In the genomic region with DNA sequence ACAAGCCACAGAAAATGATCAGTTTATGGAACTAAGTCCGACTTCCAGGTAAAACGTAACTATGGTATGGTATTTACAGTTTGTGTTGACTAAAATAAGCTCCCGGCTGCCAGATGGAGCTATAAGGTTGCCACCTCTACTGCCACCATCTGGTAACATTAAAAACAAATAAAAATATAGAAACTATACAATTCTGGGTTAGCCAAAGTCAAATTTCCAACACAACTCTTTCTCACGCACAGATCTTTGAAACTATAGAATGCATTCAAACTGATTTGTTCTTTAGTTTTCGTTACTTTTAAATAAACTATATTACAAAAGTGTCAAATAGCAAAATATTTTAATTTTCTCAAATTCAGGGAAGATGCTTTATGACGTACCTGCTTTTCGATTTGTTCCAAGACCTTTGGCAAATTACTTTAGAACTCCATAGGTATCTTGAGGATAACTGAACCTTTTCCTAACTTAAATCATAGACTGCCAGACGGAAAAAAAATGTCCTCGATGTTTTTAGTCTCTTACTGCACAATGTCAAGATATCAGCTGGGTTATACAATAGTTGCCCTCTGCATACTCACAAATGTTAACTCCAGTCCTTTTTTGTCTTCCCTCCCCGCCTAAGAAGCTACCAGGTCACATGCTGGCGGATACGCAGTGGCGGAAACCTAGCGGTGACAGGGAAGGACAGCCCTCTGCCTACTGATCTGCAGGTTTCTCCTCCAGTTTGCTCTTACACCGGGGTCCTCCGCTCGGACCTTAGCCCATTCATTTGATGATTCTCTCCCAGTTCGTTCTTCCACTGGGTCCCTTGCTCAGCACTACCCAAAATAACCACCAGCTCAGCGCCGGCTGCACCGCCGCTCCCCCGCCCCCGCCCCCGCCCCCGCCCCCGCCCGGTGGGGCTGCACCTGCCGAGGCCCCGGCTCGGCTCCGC, we compare ENCODE assay signal across 8 cellular contexts. TPM values are rescaled to one million over a fixed set of nuclear protein-coding genes. Genes with fewer than 3 reads are reported as not detected.
DNase-seq lines count a peak whose midpoint lies in the region; ATAC-seq and TF ChIP-seq lines count a peak whose summit lies in the region.

No MANE protein-coding gene starts in this region.

- H3K9me3 ChIP-seq in right atrium auricular region: no peaks in the 10 kb centered on the region

- DNase-seq in NCI-H1092 (lab: John Stamatoyannopoulos, UW) (peak; percentile 32), SW480 (ENCODE audit: low spot score) (peak; percentile 79), anterior cingulate cortex (lab: John Stamatoyannopoulos, UW) (peak in 55 of 58 donors; percentile 9 to 75 (median 45)), right atrium auricular region (ENCODE audit: low spot score) (peak; percentile 74), putamen (ENCODE audit: low spot score) (peak; percentile 77), OCI-M2 (lab: John Stamatoyannopoulos, UW; ENCODE audit: unreplicated experiment) (no peak)

- H3K4me1 ChIP-seq in right atrium auricular region: peaks cover 0 to 27% of the 10 kb centered on the region in 2 donors

- H3K36me3 ChIP-seq in right atrium auricular region: peaks cover 13% of the 10 kb centered on the region

- peak overlapping the region; percentile 92 to 100 for H3K4me3 ChIP-seq in right atrium auricular region

- H3K27ac ChIP-seq in right atrium auricular region: peak overlapping the region; percentile 97 to 100

- peak; percentile 50 for ATAC-seq in HG02642 (IDR thresholded peaks at IDR 0.05; ENCODE audit: poor library complexity, unreplicated experiment)

- TF ChIP-seq CTCF in GM12873 (IDR thresholded peaks at IDR 0.05; ENCODE audit: insufficient read depth, low read depth, low read length, missing control alignments) (peak; percentile 41), right atrium auricular region (IDR thresholded peaks at IDR 0.05) (peak in 1 of 2 donors; percentile 51)

- no peaks in the 10 kb centered on the region for H3K27me3 ChIP-seq in right atrium auricular region

RNA-seq across cellular contexts. Expression of a gene that starts 0.9 kb away (rescaled TPM):
- 10 to 100 TPM; 10.2 to 11.8 TPM for total RNA-seq in right atrium auricular region

RNA-seq across cellular contexts. Expression of a gene that starts 43.1 kb away (rescaled TPM):
- 10 to 100 TPM; 18.7 to 30.1 TPM for total RNA-seq in right atrium auricular region
